Comparison of ENCODE assay signal across 11 cellular contexts in genomic region chr18:34650121-34650545, GRCh38. TPM values are rescaled to one million over a fixed set of nuclear protein-coding genes. Genes with fewer than 3 reads are reported as not detected.
DNase-seq lines count a peak whose midpoint lies in the region; ATAC-seq lines count a peak whose summit lies in the region.
"Had no signal": no experiment of that assay in that cellular context is flagged by ENCODE, and none has a peak within 500 bp of the region (broad histone marks: within the 10 kb centered on the region; RNA-seq: fewer than 3 reads in every experiment).

No MANE protein-coding gene starts in this region.

- H3K27me3 ChIP-seq in skeletal muscle satellite cell (ENCODE audit: control insufficient read depth, insufficient read depth, low read length): no peaks in the 10 kb centered on the region

- ATAC-seq in HG02642 (IDR thresholded peaks at IDR 0.05; ENCODE audit: poor library complexity, unreplicated experiment): no peak
- no peak for ATAC-seq in GM21619 (IDR thresholded peaks at IDR 0.05; ENCODE audit: unreplicated experiment)

- peaks cover 25% of the 10 kb centered on the region for H3K4me1 ChIP-seq in skeletal muscle satellite cell (ENCODE audit: control insufficient read depth, insufficient read depth, low read length)

- H3K36me3 ChIP-seq in skeletal muscle satellite cell (ENCODE audit: insufficient read depth, low read length): no peaks in the 10 kb centered on the region

- H3K9ac ChIP-seq in skeletal muscle satellite cell (ENCODE audit: low read depth, low read length): no peak overlapping the region

- H3K9me3 ChIP-seq in skeletal muscle satellite cell (replicated peaks; ENCODE audit: low read length): no peaks in the 10 kb centered on the region

- peak overlapping the region; percentile 30 for H3K4me2 ChIP-seq in skeletal muscle satellite cell (ENCODE audit: low read length)

- peak; percentile 90 for DNase-seq in HCEC 1CT
- peak; percentile 6 for DNase-seq in RPMI7951 (ENCODE audit: low read depth)
- peak; percentile 76 for DNase-seq in fibroblast of peridontal ligament (ENCODE audit: extremely low read depth)
- no peak for DNase-seq in T-helper 2 cell
- DNase-seq in hippocampal formation (lab: John Stamatoyannopoulos, UW): no peak
- DNase-seq: GDM1, NCI-H82, T-helper 9 cell had no signal

- H3K4me3 ChIP-seq in skeletal muscle satellite cell (ENCODE audit: low read length): no peak overlapping the region

RNA-seq across cellular contexts. Expression of gene DTNA, which starts 60.0 kb away (rescaled TPM):
- total RNA-seq in RPMI7951 (2014; rRNA removed; shearing (Covaris generic)): 1.6 and 2.4 TPM in 2 replicates
- total RNA-seq in skeletal muscle satellite cell (2012; rRNA removed): 26.0 and 26.6 TPM in 2 replicates

Comparison
In these comparisons a context has a peak if more than half of its experiments do, and no peak if none do; other contexts are left out.
1. DNase-seq: peak in HCEC 1CT (single experiment), RPMI7951 (single experiment) and fibroblast of peridontal ligament (single experiment); none in T-helper 2 cell (0 of 5) and hippocampal formation (0 of 2).